ENCODE assay signal across 16 cellular contexts in genomic region chr12:116102019-116102418, GRCh38.
"Had no signal": no experiment of that assay in that cellular context is flagged by ENCODE, and none has a peak within 500 bp of the region (broad histone marks: within the 10 kb centered on the region; RNA-seq: fewer than 3 reads in every experiment).

No MANE protein-coding gene starts in this region.

- H3K4me3 ChIP-seq: thyroid gland had no signal

- DNase-seq: activated B cell treated with CpG ODN at 0.5 μM for 24 hours; activated CD4-positive, alpha-beta T cell treated with anti-CD3 and anti-CD28 coated beads for 48 hours; activated CD8-positive, alpha-beta T cell treated with anti-CD3 and anti-CD28 coated beads for 36 hours; activated gamma-delta T cell; activated T-cell treated with anti-CD3 and anti-CD28 coated beads, Interleukin-2, amount 50 U/mL, for 4 hours; amniotic stem cell; effector CD8-positive, alpha-beta T cell; foreskin keratinocyte; kidney glomerular epithelial cell; left ventricle myocardium superior; mesenchymal stem cell; natural killer cell; nucleus accumbens; thyroid gland had no signal

- H3K4me3 Mint-ChIP-seq: activated B cell treated with CpG ODN at 0.5 μM for 24 hours; activated CD8-positive, alpha-beta T cell treated with anti-CD3 and anti-CD28 coated beads for 36 hours; activated naive CD8-positive, alpha-beta T cell; activated T-cell treated with anti-CD3 and anti-CD28 coated beads, Interleukin-2, amount 50 U/mL, for 4 hours; natural killer cell; stimulated activated memory B cell treated with anti-CD40 and anti-IgM and Interleukin-4, amounts not matched to agents 10 μg/mL and 1 μg/mL and 100 μg/mL, for 72 hours had no signal

- H3K27me3 Mint-ChIP-seq: activated B cell treated with CpG ODN at 0.5 μM for 24 hours; activated CD8-positive, alpha-beta T cell treated with anti-CD3 and anti-CD28 coated beads for 36 hours; activated naive CD8-positive, alpha-beta T cell; stimulated activated memory B cell treated with anti-CD40 and anti-IgM and Interleukin-4, amounts not matched to agents 10 μg/mL and 1 μg/mL and 100 μg/mL, for 72 hours had no signal

- ATAC-seq: activated CD8-positive, alpha-beta T cell treated with anti-CD3 and anti-CD28 coated beads for 36 hours; activated T-cell treated with anti-CD3 and anti-CD28 coated beads, Interleukin-2, amount 50 U/mL, for 4 hours; foreskin keratinocyte; left ventricle myocardium superior; natural killer cell; stimulated activated memory B cell treated with anti-CD40 and anti-IgM and Interleukin-4, amounts not matched to agents 10 μg/mL and 1 μg/mL and 100 μg/mL, for 72 hours had no signal

- H3K9me3 Mint-ChIP-seq: activated CD8-positive, alpha-beta T cell treated with anti-CD3 and anti-CD28 coated beads for 36 hours; activated T-cell treated with anti-CD3 and anti-CD28 coated beads, Interleukin-2, amount 50 U/mL, for 4 hours; natural killer cell; stimulated activated memory B cell treated with anti-CD40 and anti-IgM and Interleukin-4, amounts not matched to agents 10 μg/mL and 1 μg/mL and 100 μg/mL, for 72 hours had no signal

- H3K27ac Mint-ChIP-seq: activated B cell treated with CpG ODN at 0.5 μM for 24 hours; activated CD8-positive, alpha-beta T cell treated with anti-CD3 and anti-CD28 coated beads for 36 hours; activated naive CD8-positive, alpha-beta T cell; natural killer cell; stimulated activated memory B cell treated with anti-CD40 and anti-IgM and Interleukin-4, amounts not matched to agents 10 μg/mL and 1 μg/mL and 100 μg/mL, for 72 hours had no signal
